Comparison of ENCODE assay signal across 9 cellular contexts in the genomic region with DNA sequence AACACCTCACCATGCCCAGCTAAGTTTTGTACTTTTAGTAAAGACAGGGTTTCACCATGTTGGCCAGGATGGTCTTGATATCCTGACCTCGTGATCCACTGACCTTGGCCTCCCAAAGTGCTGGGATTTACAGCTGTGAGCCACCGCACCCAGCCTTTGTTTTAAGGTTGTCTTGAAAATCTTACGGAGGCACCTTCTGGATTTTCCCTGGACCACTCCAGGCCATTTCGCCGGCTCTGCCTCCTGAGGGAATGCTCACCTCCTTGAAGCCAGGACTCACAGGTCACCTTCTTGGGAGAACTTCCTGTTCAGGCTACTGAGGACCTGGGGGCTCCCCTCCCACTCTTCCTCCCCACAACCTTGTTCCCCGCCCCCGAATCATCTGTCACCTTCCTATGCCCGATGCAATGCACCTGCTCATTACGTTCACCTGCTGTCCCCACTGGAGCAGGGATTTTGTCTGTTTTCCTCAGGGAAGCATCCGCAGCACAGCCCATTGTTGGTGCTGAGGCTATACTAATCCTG. TPM values are rescaled to one million over a fixed set of nuclear protein-coding genes. Genes with fewer than 3 reads are reported as not detected.
"Had no signal": no experiment of that assay in that cellular context is flagged by ENCODE, and none has a peak within 500 bp of the region (broad histone marks: within the 10 kb centered on the region; RNA-seq: fewer than 3 reads in every experiment).

No MANE protein-coding gene starts in this region.

- H3K27ac Mint-ChIP-seq: GM23338, H9, HFFc6 had no signal

- H3K4me3 Mint-ChIP-seq: GM23338, H9, HFFc6 had no signal

- H3K9me3 Mint-ChIP-seq: GM23338, HFFc6 had no signal

- DNase-seq: GM23248, GOT3, H7, H9, HCEC 1CT, HFFc6 had no signal

- H3K4me1 Mint-ChIP-seq: GM23338, H9 had no signal

RNA-seq across cellular contexts. Expression of a gene that starts 19.4 kb away (rescaled TPM):
- total RNA-seq: GM23248, GM23338, H1, H4, H7, H9, HFFc6 had no signal
